In genomic region chr1:45522324-45523104, GRCh38 we compare ENCODE assay signal across 8 cellular contexts. TPM values are rescaled to one million over a fixed set of nuclear protein-coding genes. Genes with fewer than 3 reads are reported as not detected.
DNase-seq lines count a peak whose midpoint lies in the region; ATAC-seq, FAIRE-seq and TF ChIP-seq lines count a peak whose summit lies in the region.

No MANE protein-coding gene starts in this region.

- POLR2A ChIA-PET in K562 (lab: Yijun Ruan, JAX) = interaction anchor here (0.6 to 6.4 kb wide), 72 partner anchors 7 to 848 kb away, joined by 3 to 142 read pairs (median 5); partner anchors contain the start of genes AKR1A1, ARMH1, CCDC163 and CCDC17

- H3K18ac ChIP-seq in mesenchymal stem cell (ENCODE audit: low read depth in 1 of 2, low read length in 2 of 2) = peak overlapping the region; percentile 81 to 91

- H4K8ac ChIP-seq in mesenchymal stem cell (ENCODE audit: low read length) = peak overlapping the region; percentile 87

- H4K91ac ChIP-seq in mesenchymal stem cell (ENCODE audit: low read length) = no peak overlapping the region

- no peaks in the 10 kb centered on the region for H3K9me1 ChIP-seq in K562 (ENCODE audit: control insufficient read depth, insufficient read depth, low read length)

- H3K4me2 ChIP-seq in K562 (ENCODE audit: insufficient read depth, low read length) (peak overlapping the region; percentile 96), mesenchymal stem cell (ENCODE audit: low read length, poor library complexity, severe bottlenecking) (peak overlapping the region; percentile 45)

- no peak for TF ChIP-seq RAD21 in K562 (CRISPR knock-in tag; conservative IDR thresholded peaks at IDR 0.05 in 1 of 2, IDR thresholded peaks at IDR 0.05 in 1 of 2)

- no peak overlapping the region for H3K23ac ChIP-seq in mesenchymal stem cell (ENCODE audit: low read length in 2 of 2)

- H3K9me3 ChIP-seq in HUES6 (ENCODE audit: control insufficient read depth, insufficient read depth, low read depth, low read length) (no peaks in the 10 kb centered on the region), K562 (replicated peaks; ENCODE audit: control insufficient read depth, insufficient read depth, low read depth, low read length) (no peaks in the 10 kb centered on the region), mesenchymal stem cell (ENCODE audit: control insufficient read depth, low read length) (no peaks in the 10 kb centered on the region), uterus (no peaks in the 10 kb centered on the region)

- in situ Hi-C loops in K562 (cut with MboI) = no loop called here

- H2BK15ac ChIP-seq in mesenchymal stem cell (ENCODE audit: low read depth, poor library complexity, severe bottlenecking) = no peak overlapping the region

- TF ChIP-seq POLR2A in K562 (conservative IDR thresholded peaks at IDR 0.05) (no peak), uterus (IDR thresholded peaks at IDR 0.05) (no peak)

- TSS peak; percentile 99 for BruUV-seq in K562 (replicated peaks; lab: Mats Ljungman, UMichigan)

- peak overlapping the region; percentile 94 for H2AFZ ChIP-seq in K562 (ENCODE audit: low read depth, low read length)
- H2AFZ ChIP-seq in mesenchymal stem cell (ENCODE audit: low read depth, low read length) = no peak overlapping the region

- H3K4me3 ChIP-seq in HUES6 (ENCODE audit: low read depth, low read length) (peak overlapping the region; percentile 85), K562 (peak overlapping the region; percentile 96), mesenchymal stem cell (ENCODE audit: insufficient read depth in 1 of 2, low read depth in 1 of 2, low read length in 2 of 2) (peak overlapping the region in 1 of 2 experiments; percentile 97), uterus (peak overlapping the region; percentile 88 to 90)

- intact Hi-C loops in K562 (cut with micrococcal nuclease) = no loop called here
- intact Hi-C loops in uterus (cut with DNase I; ENCODE audit: low total_unique reads) = no loop called here

- DNase-seq in ELR (ENCODE audit: low read depth) (peak; percentile 81), K562 (ENCODE audit: extremely low read depth in 1 of 4, low spot score in 3 of 4) (peak in 1 of 4 experiments; percentile 56), mesenchymal stem cell (no peak), uterus (peak in 1 of 2 donors; percentile 23), NCI-H526 treated with DMSO at 0.1 percent for 48 hours (lab: John Stamatoyannopoulos, UW) (no peak), putamen (ENCODE audit: low spot score) (no peak)

- peak overlapping the region in 1 of 2 experiments; percentile 80 for H2BK12ac ChIP-seq in mesenchymal stem cell (ENCODE audit: low read length in 2 of 2)

- peaks cover 43% of the 10 kb centered on the region for H3K79me2 ChIP-seq in K562 (ENCODE audit: control insufficient read depth, insufficient read depth, low read length)

- H3K9ac ChIP-seq in HUES6 (ENCODE audit: low read length) (peak overlapping the region; percentile 88), K562 (ENCODE audit: insufficient read depth in 1 of 2, low read depth in 2 of 2, low read length in 2 of 2) (peak overlapping the region; percentile 89 to 97), mesenchymal stem cell (ENCODE audit: low read length) (peak overlapping the region; percentile 94)

- no peaks in the 10 kb centered on the region for H3K79me1 ChIP-seq in mesenchymal stem cell (replicated peaks; ENCODE audit: low read length, poor library complexity, severe bottlenecking)

- H3K27me3 ChIP-seq in HUES6 (ENCODE audit: control insufficient read depth, insufficient read depth, low read length) (no peaks in the 10 kb centered on the region), K562 (ENCODE audit: control insufficient read depth in 2 of 2, insufficient read depth in 2 of 2, low read length in 2 of 2) (no peaks in the 10 kb centered on the region), mesenchymal stem cell (ENCODE audit: control insufficient read depth in 1 of 2, insufficient read depth in 1 of 2, low read length in 2 of 2) (no peaks in the 10 kb centered on the region), uterus (no peaks in the 10 kb centered on the region)

- peak overlapping the region; percentile 9 to 56 for H3K4ac ChIP-seq in mesenchymal stem cell (ENCODE audit: low read depth in 1 of 2, low read length in 2 of 2)

- 24% methylated on average over 21 of the region's 21 CpGs for WGBS in K562 (ENCODE audit: insufficient coverage, low coverage, missing lambda C conversion rate)
- 77% methylated on average over 21 of the region's 21 CpGs for WGBS in mesenchymal stem cell

- peak; percentile 35; the same call in 1 of the 2 replicates for TF ChIP-seq EP300 in K562 (IDR thresholded peaks at IDR 0.05; ENCODE audit: low read length)

- CTCF ChIA-PET in K562 (lab: Yijun Ruan, JAX; ENCODE audit: low intra/inter-chr PET ratio) = interaction anchor here (1.0 kb wide), 2 partner anchors 28 to 47 kb away, joined by 3 read pairs; partner anchors contain the start of gene AKR1A1

- H3K36me3 ChIP-seq in HUES6 (ENCODE audit: control insufficient read depth, insufficient read depth, low read length) (peaks cover 19% of the 10 kb centered on the region), K562 (ENCODE audit: control insufficient read depth, insufficient read depth, low read length) (peaks cover 20% of the 10 kb centered on the region), mesenchymal stem cell (ENCODE audit: control insufficient read depth in 1 of 2, insufficient read depth in 2 of 2, low read depth in 1 of 2, low read length in 2 of 2) (peaks cover 7 to 10% of the 10 kb centered on the region in 2 experiments), uterus (no peaks in the 10 kb centered on the region)

- FAIRE-seq in K562 (lab: Jason Lieb, UNC) = no peak

- peak overlapping the region in 1 of 2 experiments; percentile 2 for H3K14ac ChIP-seq in mesenchymal stem cell (ENCODE audit: low read length in 2 of 2)

- ATAC-seq in K562 (peak; percentile 38), GM19324 (IDR thresholded peaks at IDR 0.05; ENCODE audit: low FRiP score, unreplicated experiment) (no peak)

- peak overlapping the region; percentile 24 for H2AK5ac ChIP-seq in mesenchymal stem cell (ENCODE audit: low read length, severe bottlenecking)

- peak overlapping the region; percentile 95 for H2BK5ac ChIP-seq in mesenchymal stem cell (ENCODE audit: low read depth, low read length, poor library complexity, severe bottlenecking)

- peaks cover 21% of the 10 kb centered on the region for H4K20me1 ChIP-seq in K562 (replicated peaks; ENCODE audit: control insufficient read depth, insufficient read depth, low read length)

- no peak for TF ChIP-seq CTCF in K562 (IDR thresholded peaks at IDR 0.05 in 2 of 3, conservative IDR thresholded peaks at IDR 0.05 in 1 of 3; ENCODE audit: insufficient read depth in 2 of 3, low read depth in 1 of 3, low read length in 3 of 3)
- TF ChIP-seq CTCF in uterus (IDR thresholded peaks at IDR 0.05) = no peak

- H3K27ac ChIP-seq in HUES6 (ENCODE audit: low read depth, low read length) (peak overlapping the region; percentile 88), K562 (ENCODE audit: extremely low read depth, low read depth, low read length) (peak overlapping the region; percentile 87), mesenchymal stem cell (ENCODE audit: low read length, poor library complexity, severe bottlenecking) (peak overlapping the region; percentile 99), uterus (peak overlapping the region; percentile 94 to 97)

- H2BK120ac ChIP-seq in mesenchymal stem cell (ENCODE audit: low read depth, low read length) = no peak overlapping the region

- H3K4me1 ChIP-seq in HUES6 (ENCODE audit: control insufficient read depth, insufficient read depth, low read length) = peaks cover 26% of the 10 kb centered on the region
- peaks cover 25 to 29% of the 10 kb centered on the region in 2 experiments for H3K4me1 ChIP-seq in K562 (replicated peaks in 1 of 2; ENCODE audit: control insufficient read depth in 2 of 2, insufficient read depth in 2 of 2, low read length in 2 of 2)
- H3K4me1 ChIP-seq in mesenchymal stem cell (ENCODE audit: control insufficient read depth, insufficient read depth, low read depth, low read length) = peaks cover 5% of the 10 kb centered on the region
- H3K4me1 ChIP-seq in uterus = no peaks in the 10 kb centered on the region

RNA-seq across cellular contexts. Expression of gene PRDX1, which starts 0.8 kb away (rescaled TPM):
- 79.5 and 95.5 TPM in 2 replicates for total RNA-seq in K562 (2011; cell fraction: chromatin; rRNA removed; ENCODE audit: low replicate concordance)
- 122 and 130 TPM in 2 replicates for total RNA-seq in K562 (2011; cell fraction: nucleolus; rRNA removed)
- total RNA-seq in K562 (2011; cell fraction: nucleoplasm; rRNA removed) = 143 and 148 TPM in 2 replicates
- total RNA-seq in K562 (2014; rRNA removed) (748 and 796 TPM in 2 replicates), K562 (2014; rRNA removed; fragmentation: Illumina TruSeq; extraction: Trizol) (1,380 and 1,529 TPM in 2 replicates), K562 (2015; rRNA removed; fragmentation: Illumina TruSeq; extraction: Trizol) (989 and 1,002 TPM in 2 replicates), K562 (2021) (894 and 993 TPM in 2 replicates), uterus (100 to 1,000 TPM; 189 to 253 (median 202) TPM)
- polyA plus RNA-seq in K562 (2011; rRNA removed) (864 and 1,258 TPM in 2 replicates), K562 (2014; fragmentation: Illumina TruSeq; extraction: Trizol) (981 and 1,045 TPM in 2 replicates), K562 (2014; fragmentation: Nextera tagmentation; extraction: Ambion mirVana) (1,000 to 10,000 TPM; 2,282 to 2,388 TPM), K562 (2014; rRNA removed) (1,029 and 1,274 TPM in 2 replicates)
- polyA plus RNA-seq in K562 (2011; cell fraction: cytosol; rRNA removed) = 427 and 691 TPM in 2 replicates
- 136 and 272 TPM in 2 replicates for polyA plus RNA-seq in K562 (2011; cell fraction: nucleus; rRNA removed)
- 541 and 1,089 TPM in 2 replicates for polyA plus RNA-seq in K562 (2012)
- polyA minus RNA-seq in K562 (2011; rRNA and poly(A)+ RNA removed) = 657 and 807 TPM in 2 replicates
- 159 and 222 TPM in 2 replicates for polyA minus RNA-seq in K562 (2011; cell fraction: cytosol; rRNA and poly(A)+ RNA removed)
- polyA minus RNA-seq in K562 (2011; cell fraction: nucleus; rRNA and poly(A)+ RNA removed) = 41.1 and 70.9 TPM in 2 replicates
- 543 TPM for polyA plus RNA-seq in mesenchymal stem cell (2013, experiment 1 of 2)
- 562 TPM for polyA plus RNA-seq in mesenchymal stem cell (2013, experiment 2 of 2)

RNA-seq across cellular contexts. Expression of gene MMACHC, which starts 22.4 kb away (rescaled TPM):
- 4.9 and 12.2 TPM in 2 replicates for total RNA-seq in K562 (2011; cell fraction: chromatin; rRNA removed; ENCODE audit: low replicate concordance)
- 7.2 and 8.8 TPM in 2 replicates for total RNA-seq in K562 (2011; cell fraction: nucleolus; rRNA removed)
- 8.6 and 13.4 TPM in 2 replicates for total RNA-seq in K562 (2011; cell fraction: nucleoplasm; rRNA removed)
- total RNA-seq in K562 (2014; rRNA removed) (11.9 and 15.2 TPM in 2 replicates), K562 (2014; rRNA removed; fragmentation: Illumina TruSeq; extraction: Trizol) (7.8 and 8.1 TPM in 2 replicates), K562 (2015; rRNA removed; fragmentation: Illumina TruSeq; extraction: Trizol) (12.5 and 13.0 TPM in 2 replicates), K562 (2021) (18.8 and 19.1 TPM in 2 replicates), uterus (1 to 10 TPM in 2 of 4 donors, under 1 TPM in 1, not detected in 1; 0.26 to 4.5 (median 3.4) TPM)
- polyA plus RNA-seq in K562 (2011; rRNA removed) (8.5 and 8.8 TPM in 2 replicates), K562 (2014; fragmentation: Illumina TruSeq; extraction: Trizol) (20.4 and 21.0 TPM in 2 replicates), K562 (2014; fragmentation: Nextera tagmentation; extraction: Ambion mirVana) (10 to 100 TPM in 1 of 2 experiments, 1 to 10 TPM in 1; 8.9 to 11.4 TPM), K562 (2014; rRNA removed) (8.0 and 11.7 TPM in 2 replicates)
- 11.9 and 17.3 TPM in 2 replicates for polyA plus RNA-seq in K562 (2011; cell fraction: cytosol; rRNA removed)
- 8.9 and 11.3 TPM in 2 replicates for polyA plus RNA-seq in K562 (2011; cell fraction: nucleus; rRNA removed)
- 5.9 and 16.4 TPM in 2 replicates for polyA plus RNA-seq in K562 (2012)
- polyA minus RNA-seq in K562 (2011; rRNA and poly(A)+ RNA removed) = 13.2 and 15.8 TPM in 2 replicates
- 10.7 and 15.3 TPM in 2 replicates for polyA minus RNA-seq in K562 (2011; cell fraction: cytosol; rRNA and poly(A)+ RNA removed)
- 8.5 and 12.0 TPM in 2 replicates for polyA minus RNA-seq in K562 (2011; cell fraction: nucleus; rRNA and poly(A)+ RNA removed)
- 4.6 TPM for polyA plus RNA-seq in mesenchymal stem cell (2013, experiment 1 of 2)
- polyA plus RNA-seq in mesenchymal stem cell (2013, experiment 2 of 2) = 5.7 TPM

RNA-seq across cellular contexts. Expression of gene CCDC163, which starts 22.6 kb away (rescaled TPM):
- 14.4 and 26.3 TPM in 2 replicates for total RNA-seq in K562 (2011; cell fraction: chromatin; rRNA removed; ENCODE audit: low replicate concordance)
- 19.0 and 22.9 TPM in 2 replicates for total RNA-seq in K562 (2011; cell fraction: nucleolus; rRNA removed)
- total RNA-seq in K562 (2011; cell fraction: nucleoplasm; rRNA removed) = 18.3 and 20.8 TPM in 2 replicates
- total RNA-seq in K562 (2014; rRNA removed) (3.5 and 4.1 TPM in 2 replicates), K562 (2014; rRNA removed; fragmentation: Illumina TruSeq; extraction: Trizol) (5.2 and 5.5 TPM in 2 replicates), K562 (2015; rRNA removed; fragmentation: Illumina TruSeq; extraction: Trizol) (3.8 and 4.0 TPM in 2 replicates), K562 (2021) (5.5 and 6.2 TPM in 2 replicates), uterus (1 to 10 TPM in 2 of 4 donors, under 1 TPM in 1, not detected in 1; 0.35 to 7.2 (median 3.8) TPM)
- polyA plus RNA-seq in K562 (2011; rRNA removed) (7.2 and 12.0 TPM in 2 replicates), K562 (2014; fragmentation: Illumina TruSeq; extraction: Trizol) (6.2 TPM in 2 replicates), K562 (2014; fragmentation: Nextera tagmentation; extraction: Ambion mirVana) (1 to 10 TPM; 3.7 to 8.2 TPM), K562 (2014; rRNA removed) (4.8 and 7.8 TPM in 2 replicates)
- 10.0 and 16.0 TPM in 2 replicates for polyA plus RNA-seq in K562 (2011; cell fraction: cytosol; rRNA removed)
- polyA plus RNA-seq in K562 (2011; cell fraction: nucleus; rRNA removed) = 15.8 and 16.9 TPM in 2 replicates
- 5.6 and 11.7 TPM in 2 replicates for polyA plus RNA-seq in K562 (2012)
- polyA minus RNA-seq in K562 (2011; rRNA and poly(A)+ RNA removed) = 4.2 and 4.8 TPM in 2 replicates
- 4.8 and 5.6 TPM in 2 replicates for polyA minus RNA-seq in K562 (2011; cell fraction: cytosol; rRNA and poly(A)+ RNA removed)
- polyA minus RNA-seq in K562 (2011; cell fraction: nucleus; rRNA and poly(A)+ RNA removed) = 3.4 and 4.9 TPM in 2 replicates
- polyA plus RNA-seq in mesenchymal stem cell (2013, experiment 1 of 2) = 1.6 TPM
- polyA plus RNA-seq in mesenchymal stem cell (2013, experiment 2 of 2) = 1.9 TPM

RNA-seq across cellular contexts. Expression of gene AKR1A1, which starts 28.1 kb away (rescaled TPM):
- total RNA-seq in K562 (2011; cell fraction: chromatin; rRNA removed; ENCODE audit: low replicate concordance) = 130 and 233 TPM in 2 replicates
- total RNA-seq in K562 (2011; cell fraction: nucleolus; rRNA removed) = 180 and 202 TPM in 2 replicates
- total RNA-seq in K562 (2011; cell fraction: nucleoplasm; rRNA removed) = 172 and 179 TPM in 2 replicates
- total RNA-seq in K562 (2014; rRNA removed) (98.6 and 121 TPM in 2 replicates), K562 (2014; rRNA removed; fragmentation: Illumina TruSeq; extraction: Trizol) (99.7 and 132 TPM in 2 replicates), K562 (2015; rRNA removed; fragmentation: Illumina TruSeq; extraction: Trizol) (126 and 127 TPM in 2 replicates), K562 (2021) (142 and 177 TPM in 2 replicates), uterus (100 to 1,000 TPM in 2 of 4 donors, 10 to 100 TPM in 2; 75.3 to 162 (median 106) TPM)
- polyA plus RNA-seq in K562 (2011; rRNA removed) (211 and 285 TPM in 2 replicates), K562 (2014; fragmentation: Illumina TruSeq; extraction: Trizol) (139 TPM in 2 replicates), K562 (2014; fragmentation: Nextera tagmentation; extraction: Ambion mirVana) (100 to 1,000 TPM in 1 of 2 experiments, 10 to 100 TPM in 1; 68.6 to 114 TPM), K562 (2014; rRNA removed) (150 and 184 TPM in 2 replicates)
- polyA plus RNA-seq in K562 (2011; cell fraction: cytosol; rRNA removed) = 210 and 307 TPM in 2 replicates
- 171 and 202 TPM in 2 replicates for polyA plus RNA-seq in K562 (2011; cell fraction: nucleus; rRNA removed)
- polyA plus RNA-seq in K562 (2012) = 173 and 250 TPM in 2 replicates
- polyA minus RNA-seq in K562 (2011; rRNA and poly(A)+ RNA removed) = 165 and 169 TPM in 2 replicates
- polyA minus RNA-seq in K562 (2011; cell fraction: cytosol; rRNA and poly(A)+ RNA removed) = 102 and 104 TPM in 2 replicates
- 66.4 and 89.5 TPM in 2 replicates for polyA minus RNA-seq in K562 (2011; cell fraction: nucleus; rRNA and poly(A)+ RNA removed)
- polyA plus RNA-seq in mesenchymal stem cell (2013, experiment 1 of 2) = 163 TPM
- 181 TPM for polyA plus RNA-seq in mesenchymal stem cell (2013, experiment 2 of 2)

RNA-seq across cellular contexts. Expression of gene TESK2, which starts 31.6 kb away (rescaled TPM):
- 4.4 and 6.0 TPM in 2 replicates for total RNA-seq in K562 (2011; cell fraction: chromatin; rRNA removed; ENCODE audit: low replicate concordance)
- 2.6 and 3.8 TPM in 2 replicates for total RNA-seq in K562 (2011; cell fraction: nucleolus; rRNA removed)
- total RNA-seq in K562 (2011; cell fraction: nucleoplasm; rRNA removed) = 4.8 and 6.3 TPM in 2 replicates
- total RNA-seq in K562 (2014; rRNA removed) (3.0 and 3.1 TPM in 2 replicates), K562 (2014; rRNA removed; fragmentation: Illumina TruSeq; extraction: Trizol) (2.7 and 3.2 TPM in 2 replicates), K562 (2015; rRNA removed; fragmentation: Illumina TruSeq; extraction: Trizol) (4.9 and 5.3 TPM in 2 replicates), K562 (2021) (3.3 and 3.7 TPM in 2 replicates), uterus (1 to 10 TPM in 3 of 4 donors, under 1 TPM in 1; 0.29 to 7.5 (median 2.1) TPM)
- polyA plus RNA-seq in K562 (2011; rRNA removed) (1.0 and 3.7 TPM in 2 replicates), K562 (2014; fragmentation: Illumina TruSeq; extraction: Trizol) (4.3 and 4.7 TPM in 2 replicates), K562 (2014; fragmentation: Nextera tagmentation; extraction: Ambion mirVana) (1 to 10 TPM; 1.6 to 1.9 TPM), K562 (2014; rRNA removed) (3.7 TPM in 2 replicates)
- polyA plus RNA-seq in K562 (2011; cell fraction: cytosol; rRNA removed) = 0.94 and 3.0 TPM in 2 replicates
- 1.9 and 6.1 TPM in 2 replicates for polyA plus RNA-seq in K562 (2011; cell fraction: nucleus; rRNA removed)
- 6.1 and 11.5 TPM in 2 replicates for polyA plus RNA-seq in K562 (2012)
- 0.93 and 2.3 TPM in 2 replicates for polyA minus RNA-seq in K562 (2011; rRNA and poly(A)+ RNA removed)
- polyA minus RNA-seq in K562 (2011; cell fraction: cytosol; rRNA and poly(A)+ RNA removed) = 1.2 and 2.2 TPM in 2 replicates
- 0.78 and 1.3 TPM in 2 replicates for polyA minus RNA-seq in K562 (2011; cell fraction: nucleus; rRNA and poly(A)+ RNA removed)
- polyA plus RNA-seq in mesenchymal stem cell (2013, experiment 1 of 2) = 4.2 TPM
- polyA plus RNA-seq in mesenchymal stem cell (2013, experiment 2 of 2) = 4.2 TPM
